In the genomic region with DNA sequence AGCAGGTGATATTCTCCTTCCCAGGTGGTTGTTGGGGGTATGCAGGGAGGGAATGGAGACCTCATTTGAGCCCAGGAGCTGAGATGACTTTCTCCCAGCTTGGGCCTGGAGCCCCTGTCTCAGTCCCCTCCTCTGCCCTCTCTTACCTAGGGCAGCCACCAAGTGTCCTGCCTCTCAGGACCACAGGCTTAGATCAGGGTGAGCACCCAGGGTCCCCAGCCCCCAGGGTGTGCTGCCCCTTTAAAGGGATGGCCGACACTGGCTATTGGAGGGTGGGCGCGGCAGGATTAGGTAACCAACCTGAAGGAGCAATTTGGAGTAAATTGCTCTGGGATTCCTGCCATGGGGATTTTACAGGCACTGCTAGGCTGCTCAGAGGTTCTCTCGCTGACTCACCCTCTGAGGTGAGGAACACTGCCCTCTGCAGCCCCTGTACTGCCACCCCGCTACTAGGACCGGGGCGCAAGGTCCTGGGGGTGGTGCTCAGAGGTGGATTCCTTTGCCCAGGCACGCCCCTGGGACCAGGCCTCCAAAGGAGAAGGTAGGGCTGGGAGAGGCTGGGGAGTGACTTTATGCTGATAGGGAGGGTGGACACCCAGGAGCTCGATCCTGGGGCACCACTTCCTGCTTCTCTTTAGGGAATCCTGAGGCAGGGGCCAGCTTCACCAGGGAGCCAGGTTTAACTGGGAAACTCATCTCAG, we compare ENCODE assay signal across 1 cellular context.
TF ChIP-seq lines count a peak whose summit lies in the region.

No MANE protein-coding gene starts in this region.

TF ChIP-seq in endothelial cell of umbilical vein, 7 proteins besides CTCF, POLR2A, EP300 and RAD21:
- TF ChIP-seq POLR2AphosphoS5 (IDR thresholded peaks at IDR 0.05; ENCODE audit: insufficient read depth, low read depth, low read length) (no peak), MYC (IDR thresholded peaks at IDR 0.05; ENCODE audit: low read depth, low read length) (no peak), JUN (IDR thresholded peaks at IDR 0.05; ENCODE audit: borderline replicate concordance, insufficient read depth, insufficient read length, low read depth) (no peak), GATA2 (IDR thresholded peaks at IDR 0.05; ENCODE audit: insufficient read depth, insufficient read length, low read depth, low read length) (no peak), EZH2 (IDR thresholded peaks at IDR 0.05; ENCODE audit: borderline replicate concordance, low read depth, low read length, severe bottlenecking) (no peak), FOS (IDR thresholded peaks at IDR 0.05; ENCODE audit: borderline replicate concordance, insufficient read depth, low read length) (no peak), MAX (IDR thresholded peaks at IDR 0.05; ENCODE audit: insufficient read depth, insufficient read length) (no peak)
